Comparison of ENCODE assay signal across 16 cellular contexts in genomic region chr20:58511364-58511763, GRCh38. TPM values are rescaled to one million over a fixed set of nuclear protein-coding genes. Genes with fewer than 3 reads are reported as not detected.
DNase-seq lines count a peak whose midpoint lies in the region; FAIRE-seq and TF ChIP-seq lines count a peak whose summit lies in the region.
"Had no signal": no experiment of that assay in that cellular context is flagged by ENCODE, and none has a peak within 500 bp of the region (broad histone marks: within the 10 kb centered on the region; RNA-seq: fewer than 3 reads in every experiment).

No MANE protein-coding gene starts in this region.

- H3F3A ChIP-seq in SK-N-SH (replicated peaks; ENCODE audit: insufficient read depth), result no peaks in the 10 kb centered on the region

- no peaks in the 10 kb centered on the region for H4K20me1 ChIP-seq in SK-N-SH (ENCODE audit: insufficient read depth)
- H4K20me1 ChIP-seq: BLaER1 had no signal

- no peaks in the 10 kb centered on the region for H3K79me2 ChIP-seq in SK-N-SH (ENCODE audit: insufficient read depth)

- H3K27ac ChIP-seq in SK-N-SH (ENCODE audit: low read depth in 2 of 2, low read length in 1 of 2) (no peak overlapping the region), small intestine (ENCODE audit: low read depth in 1 of 2, low read length in 1 of 2) (no peak overlapping the region), transverse colon (no peak overlapping the region), thyroid gland (no peak overlapping the region)
- H3K27ac ChIP-seq: BLaER1, coronary artery had no signal

- TF ChIP-seq POLR2A in transverse colon (IDR thresholded peaks at IDR 0.05) (no peak), thyroid gland (IDR thresholded peaks at IDR 0.05) (no peak), GM12892 (IDR thresholded peaks at IDR 0.05; ENCODE audit: low read depth, low read length) (no peak)

- CTCF ChIA-PET in AG04449 (lab: Yijun Ruan, JAX) (interaction anchor here (0.8 to 2.0 kb wide), 5 partner anchors 12 to 277 kb away, joined by 3 to 8 read pairs (median 4); no protein-coding TSS in a partner anchor), SK-N-SH (lab: Yijun Ruan, JAX) (interaction anchor here (1.2 to 2.0 kb wide), 5 partner anchors 14 to 139 kb away, joined by 3 to 7 read pairs (median 3); partner anchors contain the start of gene STX16)

- no peaks in the 10 kb centered on the region for H3K9me2 ChIP-seq in SK-N-SH

- DNase-seq in AG04449 (ENCODE audit: low read depth, low spot score) (peak; percentile 45), HS-5 (ENCODE audit: low read depth) (peak; percentile 63), SK-N-SH (peak; percentile 48), fibroblast of peridontal ligament (ENCODE audit: extremely low read depth) (peak; percentile 82), small intestine (no peak), transverse colon (no peak), thyroid gland (no peak), GM12892 (ENCODE audit: insufficient read length) (no peak)
- DNase-seq: activated CD4-positive, alpha-beta T cell treated with anti-CD3 and anti-CD28 coated beads for 4 hours; activated gamma-delta T cell; NCI-H1436; right cardiac atrium; SHP77 treated with DMSO at 0.1 percent for 48 hours had no signal

- no peak for FAIRE-seq in small intestine (lab: Jason Lieb, UNC)
- FAIRE-seq in GM12892 (lab: Jason Lieb, UNC), result no peak

- H3K9me3 ChIP-seq in SK-N-SH (0 out of 2 replicates have a peak, but pooled peaks cover 3% of the 10 kb centered on the region), small intestine (ENCODE audit: control insufficient read depth, low read depth) (no peaks in the 10 kb centered on the region), transverse colon (no peaks in the 10 kb centered on the region), thyroid gland (no peaks in the 10 kb centered on the region)

- H3K4me1 ChIP-seq in SK-N-SH (ENCODE audit: control insufficient read depth in 1 of 2, insufficient read depth in 2 of 2, low read depth in 1 of 2, low read length in 1 of 2), result peaks cover 0 to 26% of the 10 kb centered on the region in 2 experiments; a peak in 2 of 4 replicates
- H3K4me1 ChIP-seq in small intestine (ENCODE audit: control insufficient read depth in 2 of 2, insufficient read depth in 1 of 2, low read depth in 1 of 2, low read length in 1 of 2), result no peaks in the 10 kb centered on the region
- H3K4me1 ChIP-seq in transverse colon, result no peaks in the 10 kb centered on the region
- H3K4me1 ChIP-seq in thyroid gland, result no peaks in the 10 kb centered on the region

- H3K36me3 ChIP-seq in SK-N-SH (replicated peaks in 1 of 2; ENCODE audit: control insufficient read depth in 1 of 2, insufficient read depth in 2 of 2, low read length in 1 of 2) (no peaks in the 10 kb centered on the region), small intestine (ENCODE audit: control insufficient read depth in 2 of 2, insufficient read depth in 2 of 2, low read length in 2 of 2) (no peaks in the 10 kb centered on the region), transverse colon (no peaks in the 10 kb centered on the region), thyroid gland (no peaks in the 10 kb centered on the region)
- H3K36me3 ChIP-seq: BLaER1 had no signal

- in situ Hi-C loops in transverse colon (cut with MboI; ENCODE audit: low pct_ligation_motif_present in 1 of 4, low pct_unique_long_range_greater_than_20kb in 1 of 4, low sequenced_read_pairs in 3 of 4), result no loop called here

- TF ChIP-seq CTCF in AG04449 (IDR thresholded peaks at IDR 0.05; ENCODE audit: insufficient read depth, low read length, missing control alignments) (no peak), SK-N-SH (IDR thresholded peaks at IDR 0.05) (no peak), transverse colon (IDR thresholded peaks at IDR 0.05) (no peak), thyroid gland (IDR thresholded peaks at IDR 0.05) (no peak)

- H3K4me2 ChIP-seq in SK-N-SH, result no peak overlapping the region
- H3K4me2 ChIP-seq: BLaER1 had no signal

- TF ChIP-seq EP300 in SK-N-SH (IDR thresholded peaks at IDR 0.05; ENCODE audit: borderline replicate concordance in 1 of 2, low read depth in 1 of 2, low read length in 1 of 2), result no peak
- no peak for TF ChIP-seq EP300 in transverse colon (IDR thresholded peaks at IDR 0.05; ENCODE audit: low read depth)

- H3K27me3 ChIP-seq in SK-N-SH (ENCODE audit: insufficient read depth), result no peaks in the 10 kb centered on the region
- peaks cover 7 to 18% of the 10 kb centered on the region in 2 donors for H3K27me3 ChIP-seq in small intestine (ENCODE audit: control insufficient read depth in 2 of 2, insufficient read depth in 2 of 2, low read length in 2 of 2)
- peaks cover 39% of the 10 kb centered on the region for H3K27me3 ChIP-seq in transverse colon
- H3K27me3 ChIP-seq in thyroid gland, result peaks cover 3% of the 10 kb centered on the region

- POLR2A ChIA-PET in AG04449 (lab: Yijun Ruan, JAX) (interaction anchor here (1.9 kb wide), 1 partner anchor 140 kb away, joined by 6 read pairs; the partner anchor contains the start of gene STX16), SK-N-SH (lab: Yijun Ruan, JAX) (no interaction called here)

- intact Hi-C loops in transverse colon (cut with DNase I; ENCODE audit: low total_unique reads) (no loop called here), thyroid gland (cut with DNase I) (no loop called here)

- TF ChIP-seq RAD21 in SK-N-SH (IDR thresholded peaks at IDR 0.05; ENCODE audit: low read length), result no peak

- 25% methylated on average over 4 of the region's 4 CpGs for WGBS in SK-N-SH (ENCODE audit: low lambda C conversion rate)
- WGBS in small intestine, 3 donors, result 10 to 22% (median 16%) methylated on average over 4 of the region's 4 CpGs
- WGBS in transverse colon (ENCODE audit: low coverage in 1 of 2), 2 donors, result 21 to 22% methylated on average over 3 to 4 of the region's 4 CpGs
- WGBS in thyroid gland, 2 donors, result 22 to 41% methylated on average over 4 of the region's 4 CpGs

- no peak overlapping the region for H3K9ac ChIP-seq in SK-N-SH
- H3K9ac ChIP-seq: BLaER1 had no signal

- no peak overlapping the region for H3K4me3 ChIP-seq in AG04449 (ENCODE audit: low read depth, low read length)
- H3K4me3 ChIP-seq in SK-N-SH (ENCODE audit: low read depth in 2 of 2, low read length in 1 of 2), result no peak overlapping the region
- H3K4me3 ChIP-seq in small intestine (ENCODE audit: low read depth in 1 of 2, low read length in 2 of 2), result no peak overlapping the region
- H3K4me3 ChIP-seq in transverse colon, result no peak overlapping the region
- H3K4me3 ChIP-seq in thyroid gland (replicated peaks in 1 of 3), result no peak overlapping the region
- H3K4me3 ChIP-seq: BLaER1, coronary artery had no signal

- H2AFZ ChIP-seq in SK-N-SH (ENCODE audit: low read depth), result no peak overlapping the region

TF ChIP-seq in SK-N-SH, 30 proteins besides CTCF, POLR2A, EP300 and RAD21:
- TF ChIP-seq RXRA (IDR thresholded peaks at IDR 0.05; ENCODE audit: borderline replicate concordance, low read depth) (no peak), NFIC (IDR thresholded peaks at IDR 0.05; ENCODE audit: borderline replicate concordance) (no peak), REST (IDR thresholded peaks at IDR 0.05; ENCODE audit: low read depth, low read length) (no peak), MEF2A (IDR thresholded peaks at IDR 0.05; ENCODE audit: borderline replicate concordance, low read depth) (no peak), FOSL2 (IDR thresholded peaks at IDR 0.05; ENCODE audit: borderline replicate concordance, low read depth) (peak; percentile 18; the same call in 1 of the 2 replicates)
TF ChIP-seq in SK-N-SH: peak in this region for 1.

RNA-seq across cellular contexts. Expression of gene APCDD1L, which starts 3.8 kb away (rescaled TPM):
- polyA plus RNA-seq in SK-N-SH (2012; rRNA removed), result 0.31 and 0.99 TPM in 2 replicates
- 0.36 and 0.47 TPM in 2 replicates for polyA plus RNA-seq in SK-N-SH (2012; cell fraction: cytosol; rRNA removed)
- polyA plus RNA-seq in SK-N-SH (2012; cell fraction: nucleus; rRNA removed), result 0.60 and 0.76 TPM in 2 replicates
- under 1 TPM in 1 of 3 donors, not detected in 2; 0.46 TPM for polyA plus RNA-seq in small intestine
- under 1 TPM in 1 of 4 donors, not detected in 3; 0.16 TPM for total RNA-seq in transverse colon
- under 1 TPM in 1 of 4 donors, not detected in 3; 0.11 TPM for total RNA-seq in thyroid gland
- polyA plus RNA-seq in GM12892 (2012; ENCODE audit: missing spikeins), result not detected
- total RNA-seq: mononuclear cell had no signal

Comparison
In these comparisons a context has a peak if more than half of its experiments do, and no peak if none do; other contexts are left out.
1. DNase-seq: peak in AG04449 (single experiment), HS-5 (single experiment), SK-N-SH (single experiment) and fibroblast of peridontal ligament (single experiment); none in small intestine (single experiment), transverse colon (single experiment), thyroid gland (0 of 2) and GM12892 (single experiment).